1 cellular context compared by ENCODE assay signal in the genomic region with DNA sequence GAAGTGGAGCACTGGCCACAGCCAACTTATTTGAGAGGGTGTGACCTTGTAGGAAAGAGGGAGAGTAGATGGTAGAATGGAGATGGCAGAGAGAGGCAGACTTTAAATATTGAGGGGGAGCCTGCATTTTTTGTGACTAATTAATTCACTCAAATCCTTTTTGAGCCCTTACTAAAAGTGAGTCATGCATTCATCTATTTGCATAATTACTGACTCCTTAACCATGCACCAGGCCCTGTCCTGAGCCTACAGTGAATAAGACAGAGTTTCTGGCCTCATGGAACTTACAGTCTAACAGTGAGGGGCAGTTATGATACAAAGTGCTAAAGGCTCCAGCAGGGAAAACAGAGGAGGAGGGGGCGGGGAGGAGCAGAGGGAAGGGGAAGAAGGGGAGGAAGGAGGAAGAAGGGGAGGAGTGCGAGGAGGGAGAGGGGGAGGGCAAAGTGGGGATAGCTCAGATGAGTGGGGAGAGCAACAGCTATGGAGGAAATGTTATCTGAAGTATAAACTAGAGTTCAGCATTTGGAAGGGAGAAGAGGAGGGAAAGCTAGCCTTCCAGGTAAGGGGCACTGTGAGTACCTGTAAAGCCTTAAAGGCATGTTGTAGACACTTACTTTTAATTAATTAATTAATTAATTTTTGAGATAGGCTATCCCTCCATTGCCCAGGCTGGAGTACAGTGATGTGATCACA.
A peak's percentile ranks its signal among the peaks of the same experiment; 100 is the strongest.
TF ChIP-seq lines count a peak whose summit lies in the region.

No MANE protein-coding gene starts in this region.

TF ChIP-seq in K562, 482 proteins besides CTCF, POLR2A, EP300 and RAD21:
- no peak for TF ChIP-seq TOE1 (IDR thresholded peaks at IDR 0.05; ENCODE audit: borderline replicate concordance)
- no peak for TF ChIP-seq TOE1 (CRISPR knock-in tag; IDR thresholded peaks at IDR 0.05; ENCODE audit: borderline replicate concordance, low read depth)
- TF ChIP-seq, protein P1, sequence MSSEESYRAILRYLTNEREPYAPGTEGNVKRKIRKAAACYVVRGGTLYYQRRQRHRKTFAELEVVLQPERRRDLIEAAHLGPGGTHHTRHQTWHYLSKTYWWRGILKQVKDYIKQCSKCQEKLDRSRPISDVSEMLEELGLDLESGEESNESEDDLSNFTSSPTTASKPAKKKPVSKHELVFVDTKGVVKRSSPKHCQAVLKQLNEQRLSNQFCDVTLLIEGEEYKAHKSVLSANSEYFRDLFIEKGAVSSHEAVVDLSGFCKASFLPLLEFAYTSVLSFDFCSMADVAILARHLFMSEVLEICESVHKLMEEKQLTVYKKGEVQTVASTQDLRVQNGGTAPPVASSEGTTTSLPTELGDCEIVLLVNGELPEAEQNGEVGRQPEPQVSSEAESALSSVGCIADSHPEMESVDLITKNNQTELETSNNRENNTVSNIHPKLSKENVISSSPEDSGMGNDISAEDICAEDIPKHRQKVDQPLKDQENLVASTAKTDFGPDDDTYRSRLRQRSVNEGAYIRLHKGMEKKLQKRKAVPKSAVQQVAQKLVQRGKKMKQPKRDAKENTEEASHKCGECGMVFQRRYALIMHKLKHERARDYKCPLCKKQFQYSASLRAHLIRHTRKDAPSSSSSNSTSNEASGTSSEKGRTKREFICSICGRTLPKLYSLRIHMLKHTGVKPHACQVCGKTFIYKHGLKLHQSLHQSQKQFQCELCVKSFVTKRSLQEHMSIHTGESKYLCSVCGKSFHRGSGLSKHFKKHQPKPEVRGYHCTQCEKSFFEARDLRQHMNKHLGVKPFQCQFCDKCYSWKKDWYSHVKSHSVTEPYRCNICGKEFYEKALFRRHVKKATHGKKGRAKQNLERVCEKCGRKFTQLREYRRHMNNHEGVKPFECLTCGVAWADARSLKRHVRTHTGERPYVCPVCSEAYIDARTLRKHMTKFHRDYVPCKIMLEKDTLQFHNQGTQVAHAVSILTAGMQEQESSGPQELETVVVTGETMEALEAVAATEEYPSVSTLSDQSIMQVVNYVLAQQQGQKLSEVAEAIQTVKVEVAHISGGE (CRISPR knock-in tag; IDR thresholded peaks at IDR 0.05), result no peak
- peak; percentile 58 for TF ChIP-seq ZNF316 (IDR thresholded peaks at IDR 0.05)
- TF ChIP-seq ZNF263 (CRISPR knock-in tag; IDR thresholded peaks at IDR 0.05; ENCODE audit: borderline replicate concordance), result peak; percentile 65
